14 cellular contexts compared by ENCODE assay signal in the genomic region with DNA sequence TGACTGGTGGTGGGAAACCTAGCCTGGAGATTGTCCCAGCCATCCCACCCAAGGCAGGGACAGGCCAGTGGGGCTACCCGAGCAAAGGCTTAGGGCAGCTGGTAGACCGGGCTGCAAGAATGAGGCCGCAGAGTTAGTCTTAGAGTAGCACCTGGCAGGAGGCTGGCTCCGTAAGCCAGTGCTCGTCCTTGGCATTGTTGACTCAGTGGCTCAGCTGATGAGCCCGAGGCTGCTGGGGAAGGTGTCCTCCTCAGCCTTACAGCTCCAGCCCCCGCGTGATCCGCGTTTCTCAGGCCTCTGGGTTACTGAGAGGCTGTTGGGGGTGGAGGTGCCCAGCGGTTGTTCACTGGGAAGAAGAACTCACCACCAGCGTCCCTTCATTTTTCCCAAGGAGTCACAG. TPM values are rescaled to one million over a fixed set of nuclear protein-coding genes. Genes with fewer than 3 reads are reported as not detected.
DNase-seq lines count a peak whose midpoint lies in the region; ATAC-seq and TF ChIP-seq lines count a peak whose summit lies in the region.
"Had no signal": no experiment of that assay in that cellular context is flagged by ENCODE, and none has a peak within 500 bp of the region (broad histone marks: within the 10 kb centered on the region; RNA-seq: fewer than 3 reads in every experiment).

No MANE protein-coding gene starts in this region.

- in situ Hi-C loops in mammary epithelial cell (cut with MboI; ENCODE audit: low sequenced_read_pairs in 2 of 2): no loop called here

- intact Hi-C loops in breast epithelium (cut with DNase I; ENCODE audit: low total_unique reads): loop anchor here (10.0 kb wide), 1 partner anchor 53 kb away; no protein-coding TSS in a partner anchor
- intact Hi-C loops in mammary epithelial cell (cut with micrococcal nuclease): no loop called here

- BruUV-seq in mammary epithelial cell (replicated peaks; lab: Mats Ljungman, UMichigan): no TSS peak

- DNase-seq in breast epithelium (ENCODE audit: low spot score in 2 of 2) (peak in 1 of 2 donors; percentile 77), mammary epithelial cell (no peak), NCI-H526 treated with DMSO at 0.1 percent for 48 hours (lab: John Stamatoyannopoulos, UW) (peak; percentile 8), mucosa of gallbladder (ENCODE audit: low spot score) (no peak)
- DNase-seq in effector memory CD8-positive, alpha-beta T cell: no peak
- DNase-seq: Caco-2, NCI-H1694 had no signal

- H3K27ac ChIP-seq in breast epithelium (peak overlapping the region; percentile 61 to 67), mammary epithelial cell (ENCODE audit: insufficient read depth, low read depth, low read length) (no peak overlapping the region), thymus (ENCODE audit: low read depth) (peak overlapping the region; percentile 53)
- H3K27ac ChIP-seq: esophagus muscularis mucosa had no signal

- peak overlapping the region; percentile 67 to 80 for H3K27ac Mint-ChIP-seq in effector memory CD8-positive, alpha-beta T cell

- H3K36me3 Mint-ChIP-seq in effector memory CD8-positive, alpha-beta T cell (ENCODE audit: insufficient read depth): no peaks in the 10 kb centered on the region

- no peak for ATAC-seq in effector memory CD8-positive, alpha-beta T cell (replicated peaks)
- ATAC-seq in HG03378 (IDR thresholded peaks at IDR 0.05; ENCODE audit: unreplicated experiment) (no peak), GM21381 (IDR thresholded peaks at IDR 0.05; ENCODE audit: unreplicated experiment) (no peak)
- ATAC-seq: SK-N-SH treated with all-trans-retinoic acid at 6 μM for 48 hours had no signal

- dilution Hi-C loops in mammary epithelial cell (cut with HindIII; ENCODE audit: low sequenced_read_pairs): no loop called here

- H3K4me2 ChIP-seq in mammary epithelial cell (ENCODE audit: insufficient read depth, low read depth, low read length): no peak overlapping the region

- TF ChIP-seq CTCF in breast epithelium (IDR thresholded peaks at IDR 0.05): no peak
- no peak for TF ChIP-seq CTCF in mammary epithelial cell (conservative IDR thresholded peaks at IDR 0.05 in 1 of 2, IDR thresholded peaks at IDR 0.05 in 1 of 2; ENCODE audit: extremely low read depth in 1 of 2, insufficient read depth in 1 of 2, low read depth in 1 of 2, low read length in 2 of 2)

- no peak for TF ChIP-seq POLR2A in breast epithelium (IDR thresholded peaks at IDR 0.05)

- H2AFZ ChIP-seq in mammary epithelial cell (ENCODE audit: low read depth, low read length): no peak overlapping the region

- no peaks in the 10 kb centered on the region for H3K27me3 Mint-ChIP-seq in effector memory CD8-positive, alpha-beta T cell

- H3K36me3 ChIP-seq in breast epithelium (no peaks in the 10 kb centered on the region), mammary epithelial cell (ENCODE audit: insufficient read depth, low read length) (no peaks in the 10 kb centered on the region), thymus (ENCODE audit: control insufficient read depth, insufficient read depth) (no peaks in the 10 kb centered on the region)
- H3K36me3 ChIP-seq: esophagus muscularis mucosa had no signal

- peaks cover 46 to 50% of the 10 kb centered on the region in 2 donors for H3K4me1 Mint-ChIP-seq in effector memory CD8-positive, alpha-beta T cell (ENCODE audit: low read depth in 2 of 2)

- WGBS in mammary epithelial cell (ENCODE audit: low coverage, missing lambda C conversion rate): 75% methylated on average over 12 of the region's 12 CpGs
- 60% methylated on average over 12 of the region's 12 CpGs for WGBS in thymus

- H3K9ac ChIP-seq in mammary epithelial cell (ENCODE audit: insufficient read depth, low read length): no peak overlapping the region

- H3K9me3 ChIP-seq in breast epithelium (no peaks in the 10 kb centered on the region), mammary epithelial cell (replicated peaks; ENCODE audit: insufficient read depth, low read length) (no peaks in the 10 kb centered on the region), thymus (ENCODE audit: control insufficient read depth) (no peaks in the 10 kb centered on the region)
- H3K9me3 ChIP-seq: Caco-2, esophagus muscularis mucosa had no signal

- no peaks in the 10 kb centered on the region for H3K9me3 Mint-ChIP-seq in effector memory CD8-positive, alpha-beta T cell
- H3K9me3 Mint-ChIP-seq: neural crest cell had no signal

- H3K4me3 ChIP-seq in breast epithelium (peak overlapping the region in 1 of 3 donors; percentile 24), mammary epithelial cell (replicated peaks in 1 of 3; ENCODE audit: insufficient read depth in 1 of 3, low read depth in 2 of 3, low read length in 3 of 3) (no peak overlapping the region), thymus (ENCODE audit: low read length) (no peak overlapping the region)
- H3K4me3 ChIP-seq: esophagus muscularis mucosa had no signal

- peak overlapping the region; percentile 66 to 76 for H3K4me3 Mint-ChIP-seq in effector memory CD8-positive, alpha-beta T cell
- H3K4me3 Mint-ChIP-seq: neural crest cell had no signal

- CTCF ChIA-PET in mammary epithelial cell (lab: Charles Lee; ENCODE audit: low non-redundant PET): no interaction called here

- peaks cover 4 to 15% of the 10 kb centered on the region in 2 donors for H3K4me1 ChIP-seq in breast epithelium
- peaks cover 7% of the 10 kb centered on the region for H3K4me1 ChIP-seq in mammary epithelial cell (ENCODE audit: insufficient read depth, low read length)
- peaks cover 41% of the 10 kb centered on the region for H3K4me1 ChIP-seq in thymus (ENCODE audit: control insufficient read depth, insufficient read depth, low read length)

- H3K79me2 ChIP-seq in mammary epithelial cell (ENCODE audit: insufficient read depth, low read length): peaks cover 90% of the 10 kb centered on the region

- H4K20me1 ChIP-seq in mammary epithelial cell (ENCODE audit: insufficient read depth, low read length): peaks cover 4% of the 10 kb centered on the region

- no peaks in the 10 kb centered on the region for H3K27me3 ChIP-seq in breast epithelium
- no peaks in the 10 kb centered on the region for H3K27me3 ChIP-seq in mammary epithelial cell (ENCODE audit: insufficient read depth, low read length)
- H3K27me3 ChIP-seq in thymus (ENCODE audit: control insufficient read depth, insufficient read depth): no peaks in the 10 kb centered on the region
- H3K27me3 ChIP-seq: esophagus muscularis mucosa had no signal

RNA-seq across cellular contexts. Expression of gene PPP1R37, which starts 24.7 kb away (rescaled TPM):
- total RNA-seq in breast epithelium: 10 to 100 TPM; 18.6 to 50.8 (median 33.8) TPM
- 10 to 100 TPM; 32.9 to 48.0 TPM for total RNA-seq in mammary epithelial cell
- 15.2 TPM for polyA plus RNA-seq in mammary epithelial cell
- polyA minus RNA-seq in mammary epithelial cell: 15.8 TPM
- 39.3 TPM for polyA plus RNA-seq in thymus
- total RNA-seq in mucosa of gallbladder: 83.4 TPM

RNA-seq across cellular contexts. Expression of gene GEMIN7, which starts 38.6 kb away (rescaled TPM):
- total RNA-seq in breast epithelium (10 to 100 TPM; 21.3 to 35.1 (median 22.1) TPM), mammary epithelial cell (10 to 100 TPM in 1 of 2 donors, 1 to 10 TPM in 1; 9.5 to 18.6 TPM), mucosa of gallbladder (25.2 TPM)
- polyA plus RNA-seq in mammary epithelial cell (41.3 TPM), thymus (32.3 TPM)
- polyA minus RNA-seq in mammary epithelial cell: 4.1 TPM

RNA-seq across cellular contexts. Expression of gene ZNF296, which starts 41.4 kb away (rescaled TPM):
- total RNA-seq in breast epithelium (1 to 10 TPM in 2 of 3 donors, under 1 TPM in 1; 0.98 to 1.9 (median 1.3) TPM), mammary epithelial cell (under 1 TPM in 1 of 2 donors, not detected in 1; 0.66 TPM), mucosa of gallbladder (2.3 TPM)
- polyA plus RNA-seq in mammary epithelial cell (0.22 TPM), thymus (2.9 TPM)
- 0.41 TPM for polyA minus RNA-seq in mammary epithelial cell

RNA-seq across cellular contexts. Expression of gene NKPD1, which starts 43.1 kb away (rescaled TPM):
- 1 to 10 TPM in 2 of 3 donors, under 1 TPM in 1; 0.16 to 1.3 (median 1.0) TPM for total RNA-seq in breast epithelium
- 1 to 10 TPM in 1 of 2 donors, under 1 TPM in 1; 0.92 to 1.8 TPM for total RNA-seq in mammary epithelial cell
- polyA plus RNA-seq in mammary epithelial cell: 0.79 TPM
- polyA minus RNA-seq in mammary epithelial cell: 2.8 TPM
- 0.59 TPM for polyA plus RNA-seq in thymus
- total RNA-seq in mucosa of gallbladder: 0.52 TPM
- total RNA-seq: astrocyte had no signal
